In the genomic region with DNA sequence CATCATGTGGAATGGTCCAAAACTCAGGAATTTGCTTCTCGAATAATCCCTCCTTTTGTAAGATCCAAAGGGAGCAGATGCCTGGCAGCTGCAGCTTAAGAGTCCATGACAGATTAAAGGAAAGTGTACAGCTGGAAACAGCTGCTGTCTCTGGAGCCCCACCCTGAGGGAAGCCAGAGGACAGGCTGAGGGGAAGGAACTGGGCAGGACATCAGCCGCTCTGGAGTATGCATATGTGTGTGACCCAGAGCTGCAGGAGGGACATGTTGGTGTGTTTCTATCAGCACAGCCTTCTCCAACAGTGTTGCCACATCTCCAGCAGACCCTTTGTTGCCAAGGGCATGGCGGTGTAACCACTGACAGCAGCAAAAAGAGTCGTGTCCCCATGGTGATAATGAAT, we compare ENCODE assay signal across 1 cellular context.
TF ChIP-seq lines count a peak whose summit lies in the region.

No MANE protein-coding gene starts in this region.

TF ChIP-seq in endothelial cell of umbilical vein, 7 proteins besides CTCF, POLR2A, EP300 and RAD21 (continued from another document):
- TF ChIP-seq, protein P1, sequence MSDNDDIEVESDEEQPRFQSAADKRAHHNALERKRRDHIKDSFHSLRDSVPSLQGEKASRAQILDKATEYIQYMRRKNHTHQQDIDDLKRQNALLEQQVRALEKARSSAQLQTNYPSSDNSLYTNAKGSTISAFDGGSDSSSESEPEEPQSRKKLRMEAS (IDR thresholded peaks at IDR 0.05; ENCODE audit: insufficient read depth, insufficient read length), result no peak
